ENCODE assay signal across 10 cellular contexts in genomic region chr22:46815896-46816721, GRCh38. TPM values are rescaled to one million over a fixed set of nuclear protein-coding genes. Genes with fewer than 3 reads are reported as not detected.
DNase-seq lines count a peak whose midpoint lies in the region; ATAC-seq and TF ChIP-seq lines count a peak whose summit lies in the region.
"Had no signal": no experiment of that assay in that cellular context is flagged by ENCODE, and none has a peak within 500 bp of the region (broad histone marks: within the 10 kb centered on the region; RNA-seq: fewer than 3 reads in every experiment).

No MANE protein-coding gene starts in this region.

- no peak overlapping the region for H2AFZ ChIP-seq in MM.1S (ENCODE audit: low read length)

- no peak for TF ChIP-seq POLR2A in prostate gland (IDR thresholded peaks at IDR 0.05)

- H3K79me2 ChIP-seq in MM.1S (ENCODE audit: low read length) = peaks cover 34% of the 10 kb centered on the region

- no peaks in the 10 kb centered on the region for H3K9me3 ChIP-seq in colonic mucosa
- H3K9me3 ChIP-seq in prostate gland = no peaks in the 10 kb centered on the region
- H3K9me3 ChIP-seq in MM.1S (replicated peaks; ENCODE audit: insufficient read depth, low read length) = no peaks in the 10 kb centered on the region

- TF ChIP-seq CTCF in C4-2B (conservative IDR thresholded peaks at IDR 0.05) = no peak
- no peak for TF ChIP-seq CTCF in colonic mucosa (IDR thresholded peaks at IDR 0.05)
- TF ChIP-seq CTCF in mesothelial cell of epicardium (IDR thresholded peaks at IDR 0.05; ENCODE audit: unreplicated experiment) = no peak
- no peak for TF ChIP-seq CTCF in prostate gland (IDR thresholded peaks at IDR 0.05)
- no peak for TF ChIP-seq CTCF in MM.1S (IDR thresholded peaks at IDR 0.05; ENCODE audit: low read length)

- no peaks in the 10 kb centered on the region for H4K20me1 ChIP-seq in MM.1S (ENCODE audit: insufficient read depth, low read length)

- peaks cover 41% of the 10 kb centered on the region for H3K36me3 Mint-ChIP-seq in mesothelial cell of epicardium

- H3K9ac ChIP-seq in colonic mucosa (ENCODE audit: low read depth in 2 of 2, low read length in 2 of 2) (peak overlapping the region in 1 of 2 donors; percentile 34), MM.1S (ENCODE audit: low read length) (no peak overlapping the region)

- WGBS in prostate gland = 34% methylated on average over 15 of the region's 15 CpGs

- peaks cover 19% of the 10 kb centered on the region for H3K4me1 Mint-ChIP-seq in mesothelial cell of epicardium

- ATAC-seq in HG03159 (IDR thresholded peaks at IDR 0.05; ENCODE audit: unreplicated experiment) (no peak), HG03095 (IDR thresholded peaks at IDR 0.05; ENCODE audit: unreplicated experiment) (no peak)

- H3K36me3 ChIP-seq in colonic mucosa (no peaks in the 10 kb centered on the region), prostate gland (no peaks in the 10 kb centered on the region), MM.1S (replicated peaks; ENCODE audit: insufficient read depth, low read length) (no peaks in the 10 kb centered on the region)

- no peak overlapping the region for H3K4me3 Mint-ChIP-seq in mesothelial cell of epicardium

- intact Hi-C loops in colonic mucosa (cut with DNase I) (no loop called here), prostate gland (cut with DNase I) (no loop called here)

- no peaks in the 10 kb centered on the region for H3K9me2 ChIP-seq in MM.1S (replicated peaks; ENCODE audit: insufficient read depth, low read length)

- H3K27me3 ChIP-seq in colonic mucosa = no peaks in the 10 kb centered on the region
- no peaks in the 10 kb centered on the region for H3K27me3 ChIP-seq in prostate gland (replicated peaks; ENCODE audit: insufficient read depth)
- no peaks in the 10 kb centered on the region for H3K27me3 ChIP-seq in MM.1S (replicated peaks; ENCODE audit: insufficient read depth, low read length)

- peak overlapping the region; percentile 24 for H3K27ac ChIP-seq in C4-2B
- no peak overlapping the region for H3K27ac ChIP-seq in colonic mucosa
- H3K27ac ChIP-seq in prostate gland = no peak overlapping the region
- H3K27ac ChIP-seq in MM.1S (ENCODE audit: low read length) = no peak overlapping the region

- H3K4me2 ChIP-seq in MM.1S (ENCODE audit: low read depth, low read length) = no peak overlapping the region

- no peak overlapping the region for H3K4me3 ChIP-seq in colonic mucosa
- no peak overlapping the region for H3K4me3 ChIP-seq in prostate gland
- no peak overlapping the region for H3K4me3 ChIP-seq in MM.1S (ENCODE audit: low read length)
- H3K4me3 ChIP-seq: skin epidermis had no signal

- peaks cover 17% of the 10 kb centered on the region for H3K9me3 Mint-ChIP-seq in mesothelial cell of epicardium

- DNase-seq in MV-4-11 (lab: John Stamatoyannopoulos, UW) (peak; percentile 66), colonic mucosa (peak; percentile 38), mesothelial cell of epicardium (ENCODE audit: low spot score in 2 of 2, unreplicated experiment in 2 of 2) (no peak), prostate gland (ENCODE audit: low spot score) (no peak), MM.1S (no peak)
- DNase-seq: NCI-H345 had no signal

- no peaks in the 10 kb centered on the region for H3F3A ChIP-seq in MM.1S (ENCODE audit: insufficient read depth, low read length)

- no peaks in the 10 kb centered on the region for H3K27me3 Mint-ChIP-seq in mesothelial cell of epicardium (ENCODE audit: low read depth)

- H3K4me1 ChIP-seq in colonic mucosa = peaks cover 5% of the 10 kb centered on the region
- H3K4me1 ChIP-seq in prostate gland (replicated peaks) = no peaks in the 10 kb centered on the region
- H3K4me1 ChIP-seq in MM.1S (ENCODE audit: low read length) = peaks cover 5% of the 10 kb centered on the region

- peak overlapping the region; percentile 72 for H3K27ac Mint-ChIP-seq in mesothelial cell of epicardium

RNA-seq across cellular contexts. Expression of gene TBC1D22A, which starts 53.7 kb away (rescaled TPM):
- total RNA-seq in colonic mucosa = 10 to 100 TPM; 34.2 to 36.4 TPM
- 26.2 to 26.7 TPM (median 26.6 TPM) in 3 replicates for total RNA-seq in mesothelial cell of epicardium
- total RNA-seq in prostate gland = 10 to 100 TPM; 16.0 to 30.7 TPM

Comparison
In these comparisons a context has a peak if more than half of its experiments do, and no peak if none do; other contexts are left out.
1. DNase-seq: peak in MV-4-11 (single experiment) and colonic mucosa (single experiment); none in mesothelial cell of epicardium (0 of 2), prostate gland (single experiment) and MM.1S (single experiment).